In genomic region chrX:132216806-132217202, GRCh38 we compare ENCODE assay signal across 8 cellular contexts. TPM values are rescaled to one million over a fixed set of nuclear protein-coding genes. Genes with fewer than 3 reads are reported as not detected.
A peak's percentile ranks its signal among the peaks of the same experiment; 100 is the strongest.
DNase-seq lines count a peak whose midpoint lies in the region; ATAC-seq and TF ChIP-seq lines count a peak whose summit lies in the region.

No MANE protein-coding gene starts in this region.

- H3K36me3 Mint-ChIP-seq in Caco-2 (ENCODE audit: insufficient read depth, unreplicated experiment) (peaks cover 16% of the 10 kb centered on the region), chondrocyte (ENCODE audit: low read depth) (peaks cover 15% of the 10 kb centered on the region)

- peak; percentile 29 for ATAC-seq in GM21723 (IDR thresholded peaks at IDR 0.05; ENCODE audit: unreplicated experiment)

- no peaks in the 10 kb centered on the region for H3K9me3 ChIP-seq in Caco-2
- H3K9me3 ChIP-seq in PC-9 (ENCODE audit: insufficient read depth, low read depth): no peaks in the 10 kb centered on the region
- H3K9me3 ChIP-seq in mucosa of stomach (ENCODE audit: control insufficient read depth, low read length): no peaks in the 10 kb centered on the region

- CTCF ChIA-PET in Caco-2 (lab: Charles Lee): no interaction called here
- CTCF ChIA-PET in PC-9 (lab: Charles Lee): no interaction called here

- peak overlapping the region; percentile 81 for H3K9ac ChIP-seq in mucosa of stomach (ENCODE audit: low read length)

- POLR2A ChIA-PET in Caco-2 (lab: Charles Lee): no interaction called here
- POLR2A ChIA-PET in PC-9 (lab: Charles Lee; ENCODE audit: unreplicated experiment): interaction anchor here (0.5 to 0.6 kb wide), 3 partner anchors 375 to 1745 kb away, joined by 3 to 14 read pairs (median 3); no protein-coding TSS in a partner anchor

- H3K9me3 Mint-ChIP-seq in Caco-2 (ENCODE audit: unreplicated experiment) (no peaks in the 10 kb centered on the region), chondrocyte (ENCODE audit: low read depth) (no peaks in the 10 kb centered on the region)

- peaks cover 42% of the 10 kb centered on the region for H3K79me2 ChIP-seq in PC-9 (ENCODE audit: low read depth)

- DNase-seq in Caco-2 (no peak), PC-9 (peak in 1 of 2 experiments; percentile 51), chondrocyte (ENCODE audit: low spot score) (no peak), Ammon's horn (ENCODE audit: low spot score) (no peak), MV-4-11 (lab: John Stamatoyannopoulos, UW) (no peak)
- DNase-seq in stimulated activated CD8-positive, alpha-beta memory T cell treated with anti-CD3 and anti-CD28 coated beads, Interleukin-4, amount 100 ng/mL, for 48 hours: no peak

- no peaks in the 10 kb centered on the region for H3K4me1 ChIP-seq in Caco-2
- peaks cover 34% of the 10 kb centered on the region for H3K4me1 ChIP-seq in PC-9 (replicated peaks; ENCODE audit: insufficient read depth)
- H3K4me1 ChIP-seq in mucosa of stomach (ENCODE audit: control insufficient read depth, insufficient read depth, low read length): no peaks in the 10 kb centered on the region

- peak overlapping the region; percentile 78 for H3K27ac Mint-ChIP-seq in Caco-2 (ENCODE audit: unreplicated experiment)
- H3K27ac Mint-ChIP-seq in chondrocyte (ENCODE audit: unreplicated experiment): peak overlapping the region; percentile 96

- H3K27me3 ChIP-seq in Caco-2 (replicated peaks; ENCODE audit: control insufficient read depth, insufficient read depth, low read length) (no peaks in the 10 kb centered on the region), PC-9 (ENCODE audit: insufficient read depth, low read depth) (no peaks in the 10 kb centered on the region), mucosa of stomach (ENCODE audit: control insufficient read depth, insufficient read depth, low read length) (no peaks in the 10 kb centered on the region)

- H3K36me3 ChIP-seq in Caco-2 (ENCODE audit: control insufficient read depth, insufficient read depth, low read length) (no peaks in the 10 kb centered on the region), PC-9 (ENCODE audit: low read depth) (peaks cover 21% of the 10 kb centered on the region), mucosa of stomach (ENCODE audit: control insufficient read depth, insufficient read depth, low read length) (no peaks in the 10 kb centered on the region)

- H2AFZ ChIP-seq in PC-9: peak overlapping the region; percentile 80

- TF ChIP-seq CTCF in Caco-2 (IDR thresholded peaks at IDR 0.05; ENCODE audit: insufficient read depth in 1 of 2, low read depth in 1 of 2, low read length in 1 of 2, severe bottlenecking in 1 of 2, unreplicated experiment in 1 of 2) (no peak), PC-9 (conservative IDR thresholded peaks at IDR 0.05) (no peak), chondrocyte (IDR thresholded peaks at IDR 0.05) (no peak)

- H3K4me3 ChIP-seq in Caco-2 (ENCODE audit: low read depth, low read length) (peak overlapping the region; percentile 80), PC-9 (peak overlapping the region; percentile 67), mucosa of stomach (ENCODE audit: low read length) (peak overlapping the region; percentile 42)

- H3K27me3 Mint-ChIP-seq in Caco-2 (ENCODE audit: insufficient read depth, unreplicated experiment) (no peaks in the 10 kb centered on the region), chondrocyte (ENCODE audit: low read depth) (no peaks in the 10 kb centered on the region)

- peaks cover 15% of the 10 kb centered on the region for H4K20me1 ChIP-seq in PC-9 (ENCODE audit: insufficient read depth)

- H3K4me1 Mint-ChIP-seq in Caco-2 (ENCODE audit: low read depth, unreplicated experiment): peaks cover 5% of the 10 kb centered on the region
- H3K4me1 Mint-ChIP-seq in chondrocyte (ENCODE audit: low read depth): peaks cover 46% of the 10 kb centered on the region

- H3F3A ChIP-seq in PC-9 (ENCODE audit: insufficient read depth, low read depth): peaks cover 16% of the 10 kb centered on the region; the same call in 1 of the 2 replicates

- BruUV-seq in Caco-2 (replicated peaks; lab: Mats Ljungman, UMichigan): TSS peak; percentile 47
- BruUV-seq in PC-9 (replicated peaks; lab: Mats Ljungman, UMichigan): TSS peak; percentile 53

- intact Hi-C loops in Caco-2 (cut with micrococcal nuclease; ENCODE audit: unreplicated experiment): loop anchor here (5.0 kb wide), 1 partner anchor 35 kb away; no protein-coding TSS in a partner anchor
- intact Hi-C loops in PC-9 (cut with micrococcal nuclease; ENCODE audit: unreplicated experiment): loop anchor here (2.0 to 10.0 kb wide), 3 partner anchors 96 to 1448 kb away; partner anchors contain the start of gene MBNL3

- H3K27ac ChIP-seq in PC-9: peak overlapping the region; percentile 88

- no peaks in the 10 kb centered on the region for H3K9me2 ChIP-seq in PC-9 (ENCODE audit: insufficient read depth)

- H3K4me2 ChIP-seq in PC-9: peak overlapping the region; percentile 82

- H3K4me3 Mint-ChIP-seq in Caco-2 (ENCODE audit: unreplicated experiment) (peak overlapping the region; percentile 86), chondrocyte (ENCODE audit: unreplicated experiment) (peak overlapping the region; percentile 92)

RNA-seq across cellular contexts. Expression of gene RAP2C, which starts 2.4 kb away (rescaled TPM):
- 24.9 and 26.6 TPM in 2 replicates for total RNA-seq in Caco-2 (2022)
- total RNA-seq in PC-9 (2021): 27.8 and 30.6 TPM in 2 replicates
- total RNA-seq in chondrocyte: 49.7 to 56.1 TPM (median 55.3 TPM) in 3 replicates
